In genomic region chr12:15741082-15741481, GRCh38 we compare ENCODE assay signal across 26 cellular contexts.
"Had no signal": no experiment of that assay in that cellular context is flagged by ENCODE, and none has a peak within 500 bp of the region (broad histone marks: within the 10 kb centered on the region; RNA-seq: fewer than 3 reads in every experiment).

No MANE protein-coding gene starts in this region.

- H3K27ac Mint-ChIP-seq: activated CD4-positive, alpha-beta memory T cell treated with anti-CD3 and anti-CD28 coated beads, Interleukin-2, amount 10 ng/mL, durations not matched to agents 7 days and 5 days; activated CD4-positive, alpha-beta T cell treated with anti-CD3 and anti-CD28 coated beads for 36 hours; activated naive CD4-positive, alpha-beta T cell treated with anti-CD3 and anti-CD28 coated beads, Interleukin-2, amount 10 ng/mL, durations not matched to agents 7 days and 5 days; activated naive CD8-positive, alpha-beta T cell treated with anti-CD3 and anti-CD28 coated beads for 36 hours; activated T-helper 17 cell treated with anti-CD3 and anti-CD28 coated beads, Interleukin-2, amount 50 U/mL, for 72 hours; T-cell had no signal

- H3K4me3 ChIP-seq: SK-N-MC had no signal

- FAIRE-seq: colon had no signal

- H3K4me3 Mint-ChIP-seq: activated CD4-positive, alpha-beta memory T cell treated with anti-CD3 and anti-CD28 coated beads, Interleukin-2, amount 10 ng/mL, durations not matched to agents 7 days and 5 days; activated CD4-positive, alpha-beta T cell treated with anti-CD3 and anti-CD28 coated beads for 36 hours; activated naive CD4-positive, alpha-beta T cell treated with anti-CD3 and anti-CD28 coated beads, Interleukin-2, amount 10 ng/mL, durations not matched to agents 7 days and 5 days; activated naive CD8-positive, alpha-beta T cell treated with anti-CD3 and anti-CD28 coated beads for 36 hours; activated T-helper 17 cell treated with anti-CD3 and anti-CD28 coated beads, Interleukin-2, amount 50 U/mL, for 72 hours; T-cell had no signal

- H3K27me3 Mint-ChIP-seq: activated CD4-positive, alpha-beta memory T cell treated with anti-CD3 and anti-CD28 coated beads, Interleukin-2, amount 10 ng/mL, durations not matched to agents 7 days and 5 days; activated T-helper 17 cell treated with anti-CD3 and anti-CD28 coated beads, Interleukin-2, amount 50 U/mL, for 72 hours had no signal

- H3K36me3 ChIP-seq: WERI-Rb-1 had no signal

- H3K9me3 Mint-ChIP-seq: activated CD4-positive, alpha-beta memory T cell treated with anti-CD3 and anti-CD28 coated beads, Interleukin-2, amount 10 ng/mL, durations not matched to agents 7 days and 5 days; activated T-helper 17 cell treated with anti-CD3 and anti-CD28 coated beads, Interleukin-2, amount 50 U/mL, for 72 hours had no signal

- H3K4me1 Mint-ChIP-seq: activated CD4-positive, alpha-beta memory T cell treated with anti-CD3 and anti-CD28 coated beads, Interleukin-2, amount 10 ng/mL, durations not matched to agents 7 days and 5 days; activated CD4-positive, alpha-beta T cell treated with anti-CD3 and anti-CD28 coated beads for 36 hours; activated naive CD4-positive, alpha-beta T cell treated with anti-CD3 and anti-CD28 coated beads, Interleukin-2, amount 10 ng/mL, durations not matched to agents 7 days and 5 days; activated naive CD8-positive, alpha-beta T cell treated with anti-CD3 and anti-CD28 coated beads for 36 hours; activated T-helper 17 cell treated with anti-CD3 and anti-CD28 coated beads, Interleukin-2, amount 50 U/mL, for 72 hours; T-cell had no signal

- DNase-seq: activated CD4-positive, alpha-beta memory T cell treated with anti-CD3 and anti-CD28 coated beads, Interleukin-2, amount 10 ng/mL, durations not matched to agents 7 days and 5 days; activated CD4-positive, alpha-beta T cell treated with anti-CD3 and anti-CD28 coated beads for 36 hours; activated CD4-positive, alpha-beta T cell treated with anti-CD3 and anti-CD28 coated beads, Interleukin-2, amount 50 U/mL, for 1 hour; activated gamma-delta T cell treated with Interleukin-2 at 50 U/mL for 16 hours; activated naive CD4-positive, alpha-beta T cell treated with anti-CD3 and anti-CD28 coated beads, Interleukin-2, amount 10 ng/mL, durations not matched to agents 7 days and 5 days; activated naive CD8-positive, alpha-beta T cell treated with anti-CD3 and anti-CD28 coated beads for 36 hours; activated T-cell treated with anti-CD3 and anti-CD28 coated beads for 4 hours; activated T-cell treated with anti-CD3 and anti-CD28 coated beads, Interleukin-2, amount 50 U/mL, for 48 hours; cerebellar nuclear complex; MM.1S; NCI-H1105; NCI-H1436; NCI-H1694 treated with DMSO at 0.1 percent for 48 hours; NCI-H2081; NCI-H446; NCI-H526; NCI-H774; RPMI8226; T-cell; T-helper 2 cell; T1000; WERI-Rb-1 had no signal

- H3K27ac ChIP-seq: SK-N-MC, WERI-Rb-1 had no signal

- ATAC-seq: activated CD4-positive, alpha-beta T cell treated with anti-CD3 and anti-CD28 coated beads for 36 hours; activated T-helper 17 cell treated with anti-CD3 and anti-CD28 coated beads, Interleukin-2, amount 50 U/mL, for 72 hours; Right ventricle myocardium inferior; T-cell had no signal

- H3K36me3 Mint-ChIP-seq: activated naive CD4-positive, alpha-beta T cell treated with anti-CD3 and anti-CD28 coated beads, Interleukin-2, amount 10 ng/mL, durations not matched to agents 7 days and 5 days; activated naive CD8-positive, alpha-beta T cell treated with anti-CD3 and anti-CD28 coated beads for 36 hours; T-cell had no signal
